In genomic region chr3:194089357-194090177, GRCh38 we compare ENCODE assay signal across 8 cellular contexts. TPM values are rescaled to one million over a fixed set of nuclear protein-coding genes. Genes with fewer than 3 reads are reported as not detected.
A peak's percentile ranks its signal among the peaks of the same experiment; 100 is the strongest.
DNase-seq lines count a peak whose midpoint lies in the region; ATAC-seq, FAIRE-seq and TF ChIP-seq lines count a peak whose summit lies in the region.

No MANE protein-coding gene starts in this region.

- H3K27me3 ChIP-seq in bronchial epithelial cell (ENCODE audit: control insufficient read depth, insufficient read depth, low read length): no peaks in the 10 kb centered on the region
- no peaks in the 10 kb centered on the region for H3K27me3 ChIP-seq in right lobe of liver
- no peaks in the 10 kb centered on the region for H3K27me3 ChIP-seq in stomach

- no peak overlapping the region for H3K4me3 ChIP-seq in bronchial epithelial cell (ENCODE audit: low read depth, low read length)
- no peak overlapping the region for H3K4me3 ChIP-seq in right lobe of liver
- no peak overlapping the region for H3K4me3 ChIP-seq in stomach

- H3K4me1 ChIP-seq in right lobe of liver (peaks cover 0 to 8% (median 2%) of the 10 kb centered on the region in 4 donors), stomach (peaks cover 0 to 26% (median 5%) of the 10 kb centered on the region in 4 donors)

- peak; percentile 98 for FAIRE-seq in bronchial epithelial cell (lab: Jason Lieb, UNC)

- H3K27me3 Mint-ChIP-seq in activated CD4-positive, alpha-beta T cell treated with anti-CD3 and anti-CD28 coated beads, Interleukin-2, amount 10 ng/mL, durations not matched to agents 24 days and 14 days: peaks cover 12% of the 10 kb centered on the region

- 18% methylated on average over 13 of the region's 18 CpGs for WGBS in right lobe of liver (ENCODE audit: insufficient coverage, low coverage, low lambda C conversion rate, missing lambda C conversion rate)
- 61 to 88% (median 74%) methylated on average over 7 to 18 of the region's 18 CpGs for WGBS in stomach, 5 donors

- TF ChIP-seq POLR2A in right lobe of liver (IDR thresholded peaks at IDR 0.05): peak; percentile 38
- no peak for TF ChIP-seq POLR2A in stomach (IDR thresholded peaks at IDR 0.05)

- peak overlapping the region; percentile 45 for H3K27ac Mint-ChIP-seq in activated CD4-positive, alpha-beta T cell treated with anti-CD3 and anti-CD28 coated beads, Interleukin-2, amount 10 ng/mL, durations not matched to agents 24 days and 14 days

- TF ChIP-seq CTCF in bronchial epithelial cell (IDR thresholded peaks at IDR 0.05; ENCODE audit: insufficient read depth, low read length, severe bottlenecking) (no peak), right lobe of liver (IDR thresholded peaks at IDR 0.05) (no peak), stomach (IDR thresholded peaks at IDR 0.05) (no peak)

- H3K9me3 ChIP-seq in right lobe of liver: no peaks in the 10 kb centered on the region
- no peaks in the 10 kb centered on the region for H3K9me3 ChIP-seq in stomach

- H3K36me3 ChIP-seq in bronchial epithelial cell (ENCODE audit: control insufficient read depth, insufficient read depth, low read length): no peaks in the 10 kb centered on the region
- H3K36me3 ChIP-seq in right lobe of liver: no peaks in the 10 kb centered on the region
- H3K36me3 ChIP-seq in stomach: no peaks in the 10 kb centered on the region

- H3K4me1 Mint-ChIP-seq in activated CD4-positive, alpha-beta T cell treated with anti-CD3 and anti-CD28 coated beads, Interleukin-2, amount 10 ng/mL, durations not matched to agents 24 days and 14 days: peaks cover 18% of the 10 kb centered on the region

- no peaks in the 10 kb centered on the region for H3K36me3 Mint-ChIP-seq in activated CD4-positive, alpha-beta T cell treated with anti-CD3 and anti-CD28 coated beads, Interleukin-2, amount 10 ng/mL, durations not matched to agents 24 days and 14 days (ENCODE audit: low read depth)

- H3K27ac ChIP-seq in right lobe of liver: peak overlapping the region in 2 of 3 donors; percentile 44 to 53
- H3K27ac ChIP-seq in stomach: peak overlapping the region in 3 of 5 donors; percentile 38 to 69 (median 50)

- peak; percentile 48 for ATAC-seq in HG02678 (IDR thresholded peaks at IDR 0.05; ENCODE audit: unreplicated experiment)
- peak; percentile 79 to 92 (median 90) for ATAC-seq in right lobe of liver
- ATAC-seq in GM21367 (IDR thresholded peaks at IDR 0.05; ENCODE audit: unreplicated experiment): no peak

- peak; percentile 29 for TF ChIP-seq EP300 in stomach (IDR thresholded peaks at IDR 0.05)

- DNase-seq in activated CD4-positive, alpha-beta T cell treated with anti-CD3 and anti-CD28 coated beads, Interleukin-2, amount 10 ng/mL, durations not matched to agents 24 days and 14 days: peak; percentile 76
- DNase-seq in activated CD4-positive, alpha-beta T cell treated with anti-CD3 and anti-CD28 coated beads for 1 hour: no peak
- DNase-seq in NOMO-1 (lab: John Stamatoyannopoulos, UW; ENCODE audit: unreplicated experiment in 2 of 2) (peak; percentile 99 to 100), bronchial epithelial cell (ENCODE audit: low read depth) (peak; percentile 100), right lobe of liver (peak; percentile 76 to 91 (median 86)), stomach (peak; percentile 40)

- intact Hi-C loops in activated CD4-positive, alpha-beta T cell treated with anti-CD3 and anti-CD28 coated beads, Interleukin-2, amount 10 ng/mL, durations not matched to agents 24 days and 14 days (cut with micrococcal nuclease): no loop called here
- intact Hi-C loops in right lobe of liver (cut with DNase I) (loop anchor here in 1 of 2 donors (5.0 kb wide), 1 partner anchor 43 kb away; no protein-coding TSS in a partner anchor), stomach (cut with DNase I; ENCODE audit: low total_unique reads) (no loop called here)

- H3K9me3 Mint-ChIP-seq in activated CD4-positive, alpha-beta T cell treated with anti-CD3 and anti-CD28 coated beads, Interleukin-2, amount 10 ng/mL, durations not matched to agents 24 days and 14 days: no peaks in the 10 kb centered on the region

- H3K4me3 Mint-ChIP-seq in activated CD4-positive, alpha-beta T cell treated with anti-CD3 and anti-CD28 coated beads, Interleukin-2, amount 10 ng/mL, durations not matched to agents 24 days and 14 days: no peak overlapping the region

RNA-seq across cellular contexts. Expression of gene HES1, which starts 46.4 kb away (rescaled TPM):
- 0.64 and 1.2 TPM in 2 replicates for total RNA-seq in activated CD4-positive, alpha-beta T cell treated with anti-CD3 and anti-CD28 coated beads, Interleukin-2, amount 10 ng/mL, durations not matched to agents 24 days and 14 days
- total RNA-seq in bronchial epithelial cell (46.6 and 87.8 TPM in 2 replicates), right lobe of liver (10 to 100 TPM; 12.9 to 40.3 (median 23.4) TPM), stomach (100 to 1,000 TPM in 1 of 5 donors, 10 to 100 TPM in 3, 1 to 10 TPM in 1; 4.7 to 101 (median 43.1) TPM)
- 10 to 100 TPM; 20.5 to 54.5 (median 41.3) TPM for polyA plus RNA-seq in stomach
